In genomic region chr9:21015959-21016358, GRCh38 we compare ENCODE assay signal across 30 cellular contexts. TPM values are rescaled to one million over a fixed set of nuclear protein-coding genes. Genes with fewer than 3 reads are reported as not detected.
DNase-seq lines count a peak whose midpoint lies in the region; ATAC-seq and TF ChIP-seq lines count a peak whose summit lies in the region.
"Had no signal": no experiment of that assay in that cellular context is flagged by ENCODE, and none has a peak within 500 bp of the region (broad histone marks: within the 10 kb centered on the region; RNA-seq: fewer than 3 reads in every experiment).

No MANE protein-coding gene starts in this region.

- peak overlapping the region; percentile 48 for H3K27ac ChIP-seq in OCI-LY1 (ENCODE audit: low read depth, low read length, poor library complexity, severe bottlenecking)
- H3K27ac ChIP-seq: coronary artery, epithelial cell of prostate, pancreas, upper lobe of left lung had no signal

- H3K4me3 Mint-ChIP-seq in activated naive CD8-positive, alpha-beta T cell: no peak overlapping the region
- H3K4me3 Mint-ChIP-seq in activated naive CD8-positive, alpha-beta T cell treated with anti-CD3 and anti-CD28 coated beads for 36 hours: no peak overlapping the region
- H3K4me3 Mint-ChIP-seq in HFFc6 (no peak overlapping the region), natural killer cell (no peak overlapping the region)
- H3K4me3 Mint-ChIP-seq: naive thymus-derived CD8-positive, alpha-beta T cell; stimulated activated memory B cell treated with anti-CD40 and anti-IgM and Interleukin-4, amounts not matched to agents 10 μg/mL and 1 μg/mL and 100 μg/mL, for 72 hours; T-helper 1 cell treated with Interleukin-12 subunit alpha and Interleukin-12 subunit beta and Interleukin-4 antibody, amounts not matched to agents 30 μg/mL and 1 μg/mL, for 36 hours had no signal

- H3K27me3 ChIP-seq in OCI-LY1 (ENCODE audit: insufficient read depth, low read length): no peaks in the 10 kb centered on the region
- H3K27me3 ChIP-seq: MG63, pancreas, upper lobe of left lung had no signal

- H3F3A ChIP-seq in OCI-LY1 (ENCODE audit: insufficient read depth, low read length): no peaks in the 10 kb centered on the region

- H3K36me3 ChIP-seq in OCI-LY1 (ENCODE audit: insufficient read depth, low read length): peaks cover 67% of the 10 kb centered on the region
- H3K36me3 ChIP-seq: pancreas had no signal

- no peaks in the 10 kb centered on the region for H3K9me2 ChIP-seq in OCI-LY1 (ENCODE audit: low read depth, low read length)
- H3K9me2 ChIP-seq: SK-N-SH had no signal

- no peaks in the 10 kb centered on the region for H4K20me1 ChIP-seq in OCI-LY1 (ENCODE audit: insufficient read depth, low read length)

- peaks cover 23% of the 10 kb centered on the region for H3K4me1 ChIP-seq in OCI-LY1 (ENCODE audit: insufficient read depth, low read length, severe bottlenecking)
- H3K4me1 ChIP-seq: pancreas, upper lobe of left lung had no signal

- H3K4me2 ChIP-seq in OCI-LY1 (ENCODE audit: low read length): no peak overlapping the region
- H3K4me2 ChIP-seq: SK-N-SH had no signal

- H3K9ac ChIP-seq in OCI-LY1 (ENCODE audit: low read length): no peak overlapping the region
- H3K9ac ChIP-seq: SK-N-SH had no signal

- H3K9me3 Mint-ChIP-seq in activated naive CD8-positive, alpha-beta T cell (ENCODE audit: low read depth): no peaks in the 10 kb centered on the region
- no peaks in the 10 kb centered on the region for H3K9me3 Mint-ChIP-seq in activated naive CD8-positive, alpha-beta T cell treated with anti-CD3 and anti-CD28 coated beads for 36 hours
- H3K9me3 Mint-ChIP-seq in HFFc6 (0 out of 2 replicates have a peak, but pooled peaks cover under 1% of the 10 kb centered on the region), natural killer cell (no peaks in the 10 kb centered on the region)
- H3K9me3 Mint-ChIP-seq: naive thymus-derived CD8-positive, alpha-beta T cell; stimulated activated memory B cell treated with anti-CD40 and anti-IgM and Interleukin-4, amounts not matched to agents 10 μg/mL and 1 μg/mL and 100 μg/mL, for 72 hours; T-helper 1 cell treated with Interleukin-12 subunit alpha and Interleukin-12 subunit beta and Interleukin-4 antibody, amounts not matched to agents 30 μg/mL and 1 μg/mL, for 36 hours had no signal

- peak overlapping the region; percentile 7 for H3K27ac Mint-ChIP-seq in activated naive CD8-positive, alpha-beta T cell
- H3K27ac Mint-ChIP-seq in activated naive CD8-positive, alpha-beta T cell treated with anti-CD3 and anti-CD28 coated beads for 36 hours: no peak overlapping the region
- H3K27ac Mint-ChIP-seq in HFFc6: peak overlapping the region; percentile 70
- peak overlapping the region in 1 of 2 donors; percentile 6 for H3K27ac Mint-ChIP-seq in natural killer cell
- H3K27ac Mint-ChIP-seq: stimulated activated memory B cell treated with anti-CD40 and anti-IgM and Interleukin-4, amounts not matched to agents 10 μg/mL and 1 μg/mL and 100 μg/mL, for 72 hours; T-helper 1 cell treated with Interleukin-12 subunit alpha and Interleukin-12 subunit beta and Interleukin-4 antibody, amounts not matched to agents 30 μg/mL and 1 μg/mL, for 36 hours had no signal

- ATAC-seq in HG02623 (IDR thresholded peaks at IDR 0.05; ENCODE audit: unreplicated experiment) (no peak), GM19328 (IDR thresholded peaks at IDR 0.05; ENCODE audit: unreplicated experiment) (no peak), natural killer cell (no peak)
- ATAC-seq: activated CD4-positive, CD25-positive, alpha-beta regulatory T cell treated with anti-CD3 and anti-CD28 coated beads, Interleukin-2, amount 50 U/mL, for 24 hours; naive thymus-derived CD8-positive, alpha-beta T cell; pancreas; stimulated activated memory B cell treated with anti-CD40 and anti-IgM and Interleukin-4, amounts not matched to agents 10 μg/mL and 1 μg/mL and 100 μg/mL, for 72 hours had no signal

- no peaks in the 10 kb centered on the region for H3K27me3 Mint-ChIP-seq in activated naive CD8-positive, alpha-beta T cell
- H3K27me3 Mint-ChIP-seq in activated naive CD8-positive, alpha-beta T cell treated with anti-CD3 and anti-CD28 coated beads for 36 hours: no peaks in the 10 kb centered on the region
- H3K27me3 Mint-ChIP-seq in HFFc6 (ENCODE audit: insufficient read depth) (no peaks in the 10 kb centered on the region; the same call in 1 of the 2 replicates), natural killer cell (ENCODE audit: low read depth in 2 of 2) (no peaks in the 10 kb centered on the region)
- H3K27me3 Mint-ChIP-seq: naive thymus-derived CD8-positive, alpha-beta T cell; stimulated activated memory B cell treated with anti-CD40 and anti-IgM and Interleukin-4, amounts not matched to agents 10 μg/mL and 1 μg/mL and 100 μg/mL, for 72 hours had no signal

- H3K79me2 ChIP-seq in OCI-LY1 (ENCODE audit: insufficient read depth, low read length): peaks cover 19% of the 10 kb centered on the region; the same call in 1 of the 2 replicates

- no peak overlapping the region for H2AFZ ChIP-seq in OCI-LY1 (ENCODE audit: low read length)

- peaks cover 26% of the 10 kb centered on the region for H3K36me3 Mint-ChIP-seq in activated naive CD8-positive, alpha-beta T cell
- H3K36me3 Mint-ChIP-seq in activated naive CD8-positive, alpha-beta T cell treated with anti-CD3 and anti-CD28 coated beads for 36 hours: peaks cover 47% of the 10 kb centered on the region
- peaks cover 29% of the 10 kb centered on the region for H3K36me3 Mint-ChIP-seq in HFFc6 (ENCODE audit: low read depth)
- H3K36me3 Mint-ChIP-seq in natural killer cell: peaks cover 12% of the 10 kb centered on the region

- intact Hi-C loops in natural killer cell (cut with micrococcal nuclease): no loop called here

- DNase-seq in activated naive CD8-positive, alpha-beta T cell treated with anti-CD3 and anti-CD28 coated beads for 36 hours: no peak
- DNase-seq in HFFc6 (no peak), HT-29 (ENCODE audit: low spot score) (no peak), natural killer cell (no peak)
- DNase-seq: 8988T; activated CD4-positive, alpha-beta T cell treated with anti-CD3 and anti-CD28 coated beads, Interleukin-2, amount 50 U/mL, for 4 hours; activated T-cell treated with anti-CD3 and anti-CD28 coated beads, Interleukin-2, amount 50 U/mL, for 48 hours; DMS79 treated with DMSO at 0.1 percent for 48 hours; effector memory CD4-positive, alpha-beta T cell; GF-D8; hypothalamus; KBM-7; MG63; naive thymus-derived CD8-positive, alpha-beta T cell; NCI-H1417; NCI-H2029; NCI-H510A treated with DMSO at 0.1 percent for 48 hours; pancreas; SK-N-SH; upper lobe of left lung had no signal

- TF ChIP-seq CTCF in HFFc6 (IDR thresholded peaks at IDR 0.05): no peak
- TF ChIP-seq CTCF in OCI-LY1 (IDR thresholded peaks at IDR 0.05; ENCODE audit: low read length): no peak
- no peak for TF ChIP-seq CTCF in natural killer cell (IDR thresholded peaks at IDR 0.05)

- no peak overlapping the region for H3K4me3 ChIP-seq in OCI-LY1 (ENCODE audit: low read depth, low read length, poor library complexity, severe bottlenecking)
- H3K4me3 ChIP-seq: coronary artery, lung, MG63, pancreas, upper lobe of left lung had no signal

- H3K4me1 Mint-ChIP-seq in activated naive CD8-positive, alpha-beta T cell (ENCODE audit: low read depth): peaks cover 4% of the 10 kb centered on the region
- peaks cover 2% of the 10 kb centered on the region for H3K4me1 Mint-ChIP-seq in activated naive CD8-positive, alpha-beta T cell treated with anti-CD3 and anti-CD28 coated beads for 36 hours
- H3K4me1 Mint-ChIP-seq in HFFc6 (ENCODE audit: low read depth) (peaks cover 31% of the 10 kb centered on the region), natural killer cell (peaks cover 3 to 16% of the 10 kb centered on the region in 2 donors)

- H3K9me3 ChIP-seq in OCI-LY1 (ENCODE audit: low read length): no peaks in the 10 kb centered on the region
- H3K9me3 ChIP-seq: pancreas, SK-N-SH, upper lobe of left lung had no signal

RNA-seq across cellular contexts. Expression of gene HACD4, which starts 15.5 kb away (rescaled TPM):
- total RNA-seq in activated naive CD8-positive, alpha-beta T cell treated with anti-CD3 and anti-CD28 coated beads for 36 hours: 1 to 10 TPM; 5.2 to 5.3 TPM
- total RNA-seq in HFFc6 (2021; fragmentation: NEBNext Ultra II Directional; extraction: Animal tissue kit (Norgen Biotek cat#: 25700)): 1 to 10 TPM; 3.0 to 5.3 (median 3.8) TPM
- not detected in 2 replicates for total RNA-seq in HT-29 (2014; rRNA removed; shearing (Covaris generic))
- 10 to 100 TPM; 14.0 to 16.5 (median 14.4) TPM for total RNA-seq in natural killer cell
